1 cellular context compared by ENCODE assay signal in genomic region chr2:98911376-98912154, GRCh38.
A peak's percentile ranks its signal among the peaks of the same experiment; 100 is the strongest.
TF ChIP-seq lines count a peak whose summit lies in the region.

No MANE protein-coding gene starts in this region.

TF ChIP-seq in HepG2, 621 proteins besides CTCF, POLR2A, EP300 and RAD21 (continued from another document and continues in another):
- TF ChIP-seq HDAC1 (CRISPR knock-in tag; IDR thresholded peaks at IDR 0.05) (peak; percentile 81), ZNF354B (CRISPR knock-in tag; IDR thresholded peaks at IDR 0.05) (no peak), DR1 (CRISPR knock-in tag; IDR thresholded peaks at IDR 0.05) (peak; percentile 45; the same call in 1 of the 2 replicates), ZNF253 (CRISPR knock-in tag; IDR thresholded peaks at IDR 0.05; ENCODE audit: borderline replicate concordance) (no peak), ZNF574 (CRISPR knock-in tag; IDR thresholded peaks at IDR 0.05) (0 out of 2 replicates have a peak, but pooled peaks have one; percentile 39), KIAA2018 (CRISPR knock-in tag; IDR thresholded peaks at IDR 0.05; ENCODE audit: borderline replicate concordance) (no peak), NFRKB (IDR thresholded peaks at IDR 0.05) (no peak), ARNT2 (CRISPR knock-in tag; IDR thresholded peaks at IDR 0.05; ENCODE audit: low read depth) (peak; percentile 51; the same call in 1 of the 2 replicates), RBM39 (IDR thresholded peaks at IDR 0.05; ENCODE audit: low read depth, low read length, poor library complexity, severe bottlenecking) (no peak), SETDB1 (CRISPR knock-in tag; IDR thresholded peaks at IDR 0.05; ENCODE audit: borderline replicate concordance) (no peak), SNRNP70 (IDR thresholded peaks at IDR 0.05; ENCODE audit: low read depth, low read length) (no peak), ZNF770 (CRISPR knock-in tag; IDR thresholded peaks at IDR 0.05) (0 out of 2 replicates have a peak, but pooled peaks have one; percentile 51), PAX8 (CRISPR knock-in tag; IDR thresholded peaks at IDR 0.05; ENCODE audit: borderline replicate concordance) (no peak), KLF16 (CRISPR knock-in tag; IDR thresholded peaks at IDR 0.05) (peak in 1 of 2 experiments; percentile 81; a peak in 2 of 4 replicates), MBNL3 (CRISPR knock-in tag; conservative IDR thresholded peaks at IDR 0.05) (no peak), NRL (CRISPR knock-in tag; IDR thresholded peaks at IDR 0.05; ENCODE audit: borderline replicate concordance) (0 out of 2 replicates have a peak, but pooled peaks have one; percentile 43), CAMTA2 (CRISPR knock-in tag; IDR thresholded peaks at IDR 0.05; ENCODE audit: borderline replicate concordance) (no peak), XBP1 (CRISPR knock-in tag; IDR thresholded peaks at IDR 0.05) (no peak), HIVEP1 (CRISPR knock-in tag; IDR thresholded peaks at IDR 0.05) (peak; percentile 82), ZNF607 (CRISPR knock-in tag; IDR thresholded peaks at IDR 0.05; ENCODE audit: borderline replicate concordance) (no peak), GRHL1 (CRISPR knock-in tag; conservative IDR thresholded peaks at IDR 0.05) (no peak), ARHGAP35 (CRISPR knock-in tag; IDR thresholded peaks at IDR 0.05; ENCODE audit: borderline replicate concordance) (0 out of 2 replicates have a peak, but pooled peaks have one; percentile 41), BATF2 (CRISPR knock-in tag; IDR thresholded peaks at IDR 0.05) (no peak), DZIP1 (CRISPR knock-in tag; IDR thresholded peaks at IDR 0.05) (no peak; the same call in 1 of the 2 replicates), HMGXB4 (CRISPR knock-in tag; IDR thresholded peaks at IDR 0.05; ENCODE audit: borderline replicate concordance in 1 of 2, low read depth in 1 of 2) (no peak), POLR2AphosphoS5 (IDR thresholded peaks at IDR 0.05; ENCODE audit: low read depth, low read length) (no peak), NKX3-1 (CRISPR knock-in tag; IDR thresholded peaks at IDR 0.05) (no peak), ZNF331 (CRISPR knock-in tag; IDR thresholded peaks at IDR 0.05) (peak; percentile 73; the same call in 1 of the 2 replicates), ZNF543 (CRISPR knock-in tag; IDR thresholded peaks at IDR 0.05) (peak; percentile 9; the same call in 1 of the 2 replicates), ZNF441 (CRISPR knock-in tag; IDR thresholded peaks at IDR 0.05; ENCODE audit: borderline replicate concordance) (no peak), KDM5A (IDR thresholded peaks at IDR 0.05; ENCODE audit: borderline replicate concordance, low read length) (no peak), ZNF251 (CRISPR knock-in tag; IDR thresholded peaks at IDR 0.05) (no peak), ZNF513 (CRISPR knock-in tag; conservative IDR thresholded peaks at IDR 0.05) (no peak), MLLT10 (CRISPR knock-in tag; IDR thresholded peaks at IDR 0.05) (no peak), RFX3 (CRISPR knock-in tag; IDR thresholded peaks at IDR 0.05) (no peak), ZSCAN20 (CRISPR knock-in tag; IDR thresholded peaks at IDR 0.05; ENCODE audit: borderline replicate concordance) (no peak), ZNF761 (CRISPR knock-in tag; conservative IDR thresholded peaks at IDR 0.05) (no peak), RXRA (CRISPR knock-in tag; IDR thresholded peaks at IDR 0.05) (no peak), ZNF224 (CRISPR knock-in tag; IDR thresholded peaks at IDR 0.05) (no peak), JDP2 (CRISPR knock-in tag; IDR thresholded peaks at IDR 0.05; ENCODE audit: borderline replicate concordance) (no peak), AGO1 (IDR thresholded peaks at IDR 0.05; ENCODE audit: low read depth, low read length, poor library complexity, severe bottlenecking) (no peak)
